8 cellular contexts compared by ENCODE assay signal in the genomic region with DNA sequence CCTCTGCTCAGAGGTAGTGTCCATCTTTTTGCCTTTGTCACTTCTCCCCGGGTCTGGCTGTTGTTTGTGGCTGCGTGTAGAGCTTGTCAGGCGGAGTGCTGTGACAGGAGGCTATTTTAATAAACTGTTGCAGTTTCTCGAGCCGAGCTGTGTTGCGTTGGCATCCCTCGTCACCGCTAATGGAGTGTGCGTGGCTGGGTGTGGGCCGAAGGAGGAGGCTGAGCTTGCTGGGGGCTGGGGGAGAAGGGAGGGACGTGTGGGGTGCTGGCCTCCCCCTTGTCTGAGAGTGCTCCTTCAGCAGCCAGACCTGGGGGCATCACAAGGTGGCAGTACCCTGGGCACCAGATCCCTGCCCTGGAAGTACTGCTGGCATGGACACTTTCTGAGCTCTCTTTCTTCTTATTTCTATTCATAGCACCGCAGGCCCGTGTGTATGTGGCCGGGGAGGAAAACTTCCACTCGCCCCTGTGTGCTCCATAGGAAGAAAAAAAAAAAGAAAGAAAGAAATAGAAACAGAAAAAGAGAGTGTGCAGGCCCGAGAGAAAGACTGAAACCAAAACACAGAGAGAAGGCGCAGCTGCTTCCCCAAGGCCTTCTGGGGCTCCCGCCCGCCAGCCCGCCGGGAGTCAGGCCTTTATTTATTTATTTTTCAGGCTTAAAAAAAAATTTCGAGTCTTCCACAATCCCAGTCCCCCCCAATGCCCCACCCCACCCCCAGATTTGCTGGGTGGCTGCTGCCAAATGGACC. TPM values are rescaled to one million over a fixed set of nuclear protein-coding genes. Genes with fewer than 3 reads are reported as not detected.
A peak's percentile ranks its signal among the peaks of the same experiment; 100 is the strongest.
DNase-seq lines count a peak whose midpoint lies in the region; ATAC-seq and TF ChIP-seq lines count a peak whose summit lies in the region.

No MANE protein-coding gene starts in this region.

- H3K4me3 ChIP-seq in SK-N-MC, result peak overlapping the region; percentile 89
- peak overlapping the region; percentile 67 for H3K4me3 ChIP-seq in fibroblast of villous mesenchyme (ENCODE audit: low read depth, low read length)
- peak overlapping the region; percentile 75 for H3K4me3 ChIP-seq in skeletal muscle satellite cell (ENCODE audit: low read length)

- peak overlapping the region; percentile 98 for H3K4me2 ChIP-seq in skeletal muscle satellite cell (ENCODE audit: low read length)

- H3K27me3 ChIP-seq in skeletal muscle satellite cell (ENCODE audit: control insufficient read depth, insufficient read depth, low read length), result no peaks in the 10 kb centered on the region

- TF ChIP-seq CTCF in fibroblast of villous mesenchyme (IDR thresholded peaks at IDR 0.05; ENCODE audit: insufficient read depth, low read depth, low read length), result no peak

- H3K4me1 ChIP-seq in skeletal muscle satellite cell (ENCODE audit: control insufficient read depth, insufficient read depth, low read length), result peaks cover 83% of the 10 kb centered on the region

- H3K27ac ChIP-seq in SK-N-MC, result peak overlapping the region; percentile 97

- H3K9ac ChIP-seq in SK-N-MC (ENCODE audit: insufficient read length), result peak overlapping the region; percentile 75
- H3K9ac ChIP-seq in skeletal muscle satellite cell (ENCODE audit: low read depth, low read length), result peak overlapping the region; percentile 85

- peaks cover 18% of the 10 kb centered on the region; the same call in 1 of the 2 replicates for H3K36me3 ChIP-seq in SK-N-MC (ENCODE audit: insufficient read depth, low read length)
- peaks cover 4% of the 10 kb centered on the region for H3K36me3 ChIP-seq in skeletal muscle satellite cell (ENCODE audit: insufficient read depth, low read length)

- ATAC-seq in HG03039 (IDR thresholded peaks at IDR 0.05; ENCODE audit: unreplicated experiment), result no peak

- H3K9me3 ChIP-seq in SK-N-MC (ENCODE audit: low read depth, low read length) (no peaks in the 10 kb centered on the region), skeletal muscle satellite cell (replicated peaks; ENCODE audit: low read length) (no peaks in the 10 kb centered on the region)

- DNase-seq in GM19238 (ENCODE audit: insufficient read length, low spot score) (peak; percentile 68), SK-N-MC (ENCODE audit: low read depth, low spot score) (no peak), fibroblast of villous mesenchyme (ENCODE audit: low read depth) (peak; percentile 70), NCI-H2029 treated with DMSO at 0.1 percent for 48 hours (lab: John Stamatoyannopoulos, UW) (no peak), foreskin melanocyte (no peak)
- DNase-seq in activated CD4-positive, CD25-positive, alpha-beta regulatory T cell treated with anti-CD3 and anti-CD28 coated beads, Interleukin-2, amount 50 U/mL, for 72 hours, result no peak

RNA-seq across cellular contexts. Expression of gene NFIX, which starts 27.0 kb away (rescaled TPM):
- 29.6 and 30.2 TPM in 2 replicates for total RNA-seq in fibroblast of villous mesenchyme
- 41.6 and 60.9 TPM in 2 replicates for total RNA-seq in skeletal muscle satellite cell (2012; rRNA removed)

RNA-seq across cellular contexts. Expression of gene DAND5, which starts 52.9 kb away (rescaled TPM):
- not detected in 2 replicates for total RNA-seq in fibroblast of villous mesenchyme
- total RNA-seq in skeletal muscle satellite cell (2012; rRNA removed), result not detected in 2 replicates

Comparison
In these comparisons a context has a peak if more than half of its experiments do, and no peak if none do; other contexts are left out.
1. DNase-seq: peak in GM19238 (single experiment) and fibroblast of villous mesenchyme (single experiment); none in SK-N-MC (single experiment), NCI-H2029 treated with DMSO at 0.1 percent for 48 hours (single experiment), activated CD4-positive, CD25-positive, alpha-beta regulatory T cell treated with anti-CD3 and anti-CD28 coated beads, Interleukin-2, amount 50 U/mL, for 72 hours (single experiment) and foreskin melanocyte (single experiment).
2. Peak in every context shown above with its lines, with median percentiles within 50 percentile points of each other: H3K4me3 ChIP-seq.